In the genomic region with DNA sequence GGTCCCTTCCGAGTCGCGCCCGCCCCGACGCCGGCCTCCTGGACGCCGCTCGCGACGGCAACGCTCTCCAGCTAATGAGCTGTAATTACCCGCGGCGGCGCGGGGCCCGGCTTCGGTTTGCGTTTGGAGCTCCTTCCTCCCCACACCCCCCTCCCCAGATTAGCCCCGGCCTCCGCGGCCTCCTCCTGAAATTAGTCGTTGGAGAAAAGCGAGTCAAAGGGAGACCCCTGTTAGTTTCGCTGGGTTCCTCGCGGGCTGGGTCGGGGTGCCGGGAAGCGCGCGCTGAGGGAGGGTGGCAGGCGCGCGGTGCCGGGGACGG, we compare ENCODE assay signal across 1 cellular context.
TF ChIP-seq lines count a peak whose summit lies in the region.

No MANE protein-coding gene starts in this region.

TF ChIP-seq in SK-N-SH, 30 proteins besides CTCF, POLR2A, EP300 and RAD21 (continued from another document):
- TF ChIP-seq ZBTB33 (IDR thresholded peaks at IDR 0.05; ENCODE audit: borderline replicate concordance, low read depth): no peak
TF ChIP-seq in SK-N-SH: peak in this region for 0.
